8 cellular contexts compared by ENCODE assay signal in the genomic region with DNA sequence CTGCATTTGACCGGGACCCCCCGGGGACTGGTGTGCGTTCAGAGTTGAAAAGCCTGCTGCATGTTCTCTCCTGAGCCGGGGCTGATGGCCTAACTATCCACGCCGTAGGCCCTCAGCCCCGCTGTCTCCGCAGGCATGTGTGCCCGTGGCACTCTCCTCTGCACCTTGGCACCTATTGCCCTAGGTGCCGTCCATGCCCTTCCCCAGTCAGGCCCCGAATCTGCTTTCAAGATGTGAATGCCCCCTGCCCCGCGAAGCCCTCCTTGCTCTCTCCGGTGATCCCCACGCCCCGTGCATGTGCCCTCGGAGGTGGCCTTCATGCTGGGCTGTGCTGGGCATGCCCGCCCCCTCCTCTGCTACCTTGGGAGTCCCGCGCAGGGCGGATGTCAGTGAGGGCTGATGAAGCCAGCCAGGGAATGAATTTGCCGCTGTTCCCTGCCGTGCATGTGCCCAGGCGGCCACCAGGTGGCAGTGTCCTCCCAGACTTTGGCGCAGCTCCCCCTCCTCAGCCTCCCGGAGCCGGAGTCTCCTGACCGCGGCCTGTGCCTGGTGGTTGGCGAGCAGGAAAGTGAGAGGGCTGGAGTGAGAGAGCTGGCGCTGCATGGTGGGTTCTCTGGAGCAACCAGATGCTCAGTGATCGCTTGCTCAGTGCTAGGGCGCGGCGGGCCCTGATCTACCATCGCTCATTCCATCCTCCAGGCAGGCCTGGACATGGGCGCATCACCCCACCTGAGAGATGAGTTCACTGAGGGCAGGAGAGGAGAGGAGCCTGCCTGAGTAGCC.
A peak's percentile ranks its signal among the peaks of the same experiment; 100 is the strongest.
DNase-seq lines count a peak whose midpoint lies in the region; ATAC-seq and TF ChIP-seq lines count a peak whose summit lies in the region.

No MANE protein-coding gene starts in this region.

- no peak overlapping the region for H3K4me3 ChIP-seq in MG63
- H3K4me3 ChIP-seq in left ventricle myocardium inferior: no peak overlapping the region

- H3K4me1 ChIP-seq in left ventricle myocardium inferior: peaks cover 30% of the 10 kb centered on the region

- no peak for ATAC-seq in HG03097 (IDR thresholded peaks at IDR 0.05; ENCODE audit: low FRiP score, unreplicated experiment)
- no peak for ATAC-seq in HG02938 (IDR thresholded peaks at IDR 0.05; ENCODE audit: unreplicated experiment)

- H3K27me3 ChIP-seq in MG63 (no peaks in the 10 kb centered on the region), left ventricle myocardium inferior (ENCODE audit: low read depth) (peaks cover 8% of the 10 kb centered on the region)

- H3K9me3 ChIP-seq in MG63 (no peaks in the 10 kb centered on the region), left ventricle myocardium inferior (replicated peaks) (no peaks in the 10 kb centered on the region)

- H3K36me3 ChIP-seq in MG63 (no peaks in the 10 kb centered on the region), left ventricle myocardium inferior (peaks cover 17% of the 10 kb centered on the region)

- no peak overlapping the region for H3K27ac ChIP-seq in left ventricle myocardium inferior (replicated peaks)

- intact Hi-C loops in left ventricle myocardium inferior (cut with micrococcal nuclease): loop anchor here (5.0 kb wide), 1 partner anchor 57 kb away; no protein-coding TSS in a partner anchor

- peak; percentile 97 for TF ChIP-seq CTCF in left ventricle myocardium inferior (IDR thresholded peaks at IDR 0.05; ENCODE audit: borderline replicate concordance)

- peak; percentile 72 for DNase-seq in EH (ENCODE audit: low read depth)
- peak; percentile 70 for DNase-seq in MG63
- DNase-seq in T-helper 1 cell: peak in 4 of 5 donors; percentile 49 to 59 (median 58)
- peak; percentile 64 for DNase-seq in amniotic epithelial cell (ENCODE audit: low read depth)
- DNase-seq in left ventricle myocardium inferior: peak; percentile 76
- peak; percentile 17 for DNase-seq in pulmonary artery endothelial cell (ENCODE audit: low read depth, low spot score)

Comparison
In these comparisons a context has a peak if more than half of its experiments do, and no peak if none do; other contexts are left out.
1. DNase-seq: peak in every context shown above with its lines; median percentile 76 in left ventricle myocardium inferior; 72 in EH; 70 in MG63; 64 in amniotic epithelial cell; 58 in T-helper 1 cell; 17 in pulmonary artery endothelial cell.